1 cellular context compared by ENCODE assay signal in genomic region chr3:139558351-139559170, GRCh38.
TF ChIP-seq lines count a peak whose summit lies in the region.

No MANE protein-coding gene starts in this region.

TF ChIP-seq in HepG2, 621 proteins besides CTCF, POLR2A, EP300 and RAD21 (continued from another document):
- no peak for TF ChIP-seq THAP7 (CRISPR knock-in tag; IDR thresholded peaks at IDR 0.05)
- no peak for TF ChIP-seq ZMAT3 (CRISPR knock-in tag; conservative IDR thresholded peaks at IDR 0.05)
